In the genomic region with DNA sequence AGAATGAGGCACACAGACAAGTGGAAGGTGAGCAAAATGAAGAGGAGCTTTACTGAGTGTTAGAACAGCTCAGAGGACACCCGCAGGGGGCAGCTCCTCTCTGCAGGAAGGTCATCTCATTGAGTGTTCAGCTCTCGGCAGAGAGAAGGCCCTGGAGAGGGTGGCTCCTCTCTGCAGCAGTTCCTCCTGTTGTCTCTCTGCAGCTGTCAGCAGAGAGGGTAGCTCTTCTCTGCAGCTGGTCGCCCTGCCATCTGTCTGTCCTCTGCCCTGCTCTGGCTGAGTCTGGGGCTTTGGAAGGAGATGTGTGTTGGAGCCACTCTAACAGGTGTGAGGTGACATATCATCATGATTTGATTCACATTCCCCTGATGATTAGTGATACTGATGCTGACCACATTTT, we compare ENCODE assay signal across 37 cellular contexts. TPM values are rescaled to one million over a fixed set of nuclear protein-coding genes. Genes with fewer than 3 reads are reported as not detected.
"Had no signal": no experiment of that assay in that cellular context is flagged by ENCODE, and none has a peak within 500 bp of the region (broad histone marks: within the 10 kb centered on the region; RNA-seq: fewer than 3 reads in every experiment).

No MANE protein-coding gene starts in this region.

- H3K27me3 ChIP-seq: ascending aorta, Peyer's patch had no signal

- H3K36me3 ChIP-seq: ascending aorta, cardiac muscle cell, Peyer's patch had no signal

- H3K27ac ChIP-seq: ascending aorta, cardiac muscle cell, Peyer's patch, SK-N-MC had no signal

- H3K27ac Mint-ChIP-seq: activated CD4-positive, alpha-beta T cell treated with anti-CD3 and anti-CD28 coated beads for 36 hours; activated CD4-positive, alpha-beta T cell treated with anti-CD3 and anti-CD28 coated beads, Interleukin-2, amount 10 ng/mL, durations not matched to agents 7 days and 5 days; activated CD8-positive, alpha-beta T cell treated with anti-CD3 and anti-CD28 coated beads, Interleukin-2, amount 10 ng/mL, durations not matched to agents 7 days and 5 days; activated naive CD4-positive, alpha-beta T cell treated with anti-CD3 and anti-CD28 coated beads, Interleukin-2, amount 50 U/mL, for 24 hours; activated naive CD8-positive, alpha-beta T cell treated with anti-CD3 and anti-CD28 coated beads, Interleukin-2, amount 10 ng/mL, durations not matched to agents 7 days and 5 days; activated T-cell treated with anti-CD3 and anti-CD28 coated beads, Interleukin-2, amount 50 U/mL, for 24 hours; activated T-helper 2 cell treated with anti-CD3 and anti-CD28 coated beads, Interferon-gamma antibody, Interleukin-2, Interleukin-4, amounts not matched to agents 10 μg/mL and 5 μg/mL and 100 μg/mL, durations not matched to agents 14 hours and 24 hours and 36 hours; T-helper 1 cell treated with Interleukin-12 subunit alpha and Interleukin-12 subunit beta and Interleukin-4 antibody, amounts not matched to agents 30 μg/mL and 1 μg/mL, for 36 hours; T-helper 2 cell treated with Interferon-gamma antibody and Interleukin-4, amounts not matched to agents 5 μg/mL and 100 μg/mL, for 36 hours; WTC11 had no signal

- H3K4me3 Mint-ChIP-seq: activated CD4-positive, alpha-beta T cell treated with anti-CD3 and anti-CD28 coated beads for 36 hours; activated CD4-positive, alpha-beta T cell treated with anti-CD3 and anti-CD28 coated beads, Interleukin-2, amount 10 ng/mL, durations not matched to agents 7 days and 5 days; activated CD8-positive, alpha-beta T cell treated with anti-CD3 and anti-CD28 coated beads, Interleukin-2, amount 10 ng/mL, durations not matched to agents 7 days and 5 days; activated naive CD4-positive, alpha-beta T cell treated with anti-CD3 and anti-CD28 coated beads, Interleukin-2, amount 50 U/mL, for 24 hours; activated naive CD8-positive, alpha-beta T cell treated with anti-CD3 and anti-CD28 coated beads, Interleukin-2, amount 10 ng/mL, durations not matched to agents 7 days and 5 days; activated T-cell treated with anti-CD3 and anti-CD28 coated beads, Interleukin-2, amount 50 U/mL, for 24 hours; central memory CD8-positive, alpha-beta T cell; T-helper 1 cell treated with Interleukin-12 subunit alpha and Interleukin-12 subunit beta and Interleukin-4 antibody, amounts not matched to agents 30 μg/mL and 1 μg/mL, for 36 hours; T-helper 2 cell treated with Interferon-gamma antibody and Interleukin-4, amounts not matched to agents 5 μg/mL and 100 μg/mL, for 36 hours; WTC11 had no signal

- H3K9me3 ChIP-seq: ascending aorta, Peyer's patch had no signal

- H3K9me3 Mint-ChIP-seq: activated naive CD4-positive, alpha-beta T cell treated with anti-CD3 and anti-CD28 coated beads, Interleukin-2, amount 50 U/mL, for 24 hours had no signal

- DNase-seq: activated CD4-positive, alpha-beta T cell treated with anti-CD3 and anti-CD28 coated beads for 36 hours; activated CD4-positive, alpha-beta T cell treated with anti-CD3 and anti-CD28 coated beads, Interleukin-2, amount 10 ng/mL, durations not matched to agents 7 days and 5 days; activated CD4-positive, alpha-beta T cell treated with anti-CD3 and anti-CD28 coated beads, Interleukin-2, amount 50 U/mL, for 48 hours; activated CD8-positive, alpha-beta T cell treated with anti-CD3 and anti-CD28 coated beads, Interleukin-2, amount 10 ng/mL, durations not matched to agents 7 days and 5 days; activated gamma-delta T cell; activated naive CD4-positive, alpha-beta T cell treated with Interleukin-2 at 50 U/mL for 16 hours; activated naive CD8-positive, alpha-beta T cell treated with anti-CD3 and anti-CD28 coated beads, Interleukin-2, amount 10 ng/mL, durations not matched to agents 7 days and 5 days; activated T-cell treated with anti-CD3 and anti-CD28 coated beads, Interleukin-2, amount 50 U/mL, for 24 hours; amygdala; KG1; MM.1S; NCI-H1105 treated with DMSO at 0.1 percent for 48 hours; NCI-H1436; NCI-H187; NCI-H2029 treated with DMSO at 0.1 percent for 48 hours; NCI-H2107; NCI-H226; NCI-H446 treated with DMSO at 0.1 percent for 48 hours; NCI-H526; NCI-H748 treated with DMSO at 0.1 percent for 48 hours; NK-92 treated with Interleukin-12 subunit alpha and Interleukin-12 subunit beta, amount 100 ng/mL, for 24 hours; PC-3; Peyer's patch; RPMI8226; SIG-M5 had no signal

- ATAC-seq: activated CD4-positive, alpha-beta T cell treated with anti-CD3 and anti-CD28 coated beads for 36 hours; activated CD4-positive, CD25-positive, alpha-beta regulatory T cell treated with anti-CD3 and anti-CD28 coated beads, Interleukin-2, amount 50 U/mL, for 24 hours; activated CD8-positive, alpha-beta T cell treated with anti-CD3 and anti-CD28 coated beads, Interleukin-2, amount 10 ng/mL, durations not matched to agents 7 days and 5 days; PC-3; WTC11 had no signal

- H3K4me3 ChIP-seq: ascending aorta, cardiac muscle cell, Peyer's patch, SK-N-MC had no signal

- H3K36me3 Mint-ChIP-seq: activated naive CD4-positive, alpha-beta T cell treated with anti-CD3 and anti-CD28 coated beads, Interleukin-2, amount 50 U/mL, for 24 hours had no signal

- H3K4me1 ChIP-seq: ascending aorta, Peyer's patch had no signal

RNA-seq across cellular contexts. Expression of a gene that starts 6.8 kb away (rescaled TPM):
- total RNA-seq: activated CD4-positive, alpha-beta T cell treated with anti-CD3 and anti-CD28 coated beads, Interleukin-2, amount 10 ng/mL, durations not matched to agents 7 days and 5 days; activated T-helper 2 cell treated with anti-CD3 and anti-CD28 coated beads, Interferon-gamma antibody, Interleukin-2, Interleukin-4, amounts not matched to agents 10 μg/mL and 5 μg/mL and 100 μg/mL, durations not matched to agents 14 hours and 24 hours and 36 hours; chondrocyte; LHCN-M2; PC-3 had no signal
